9 cellular contexts compared by ENCODE assay signal in the genomic region with DNA sequence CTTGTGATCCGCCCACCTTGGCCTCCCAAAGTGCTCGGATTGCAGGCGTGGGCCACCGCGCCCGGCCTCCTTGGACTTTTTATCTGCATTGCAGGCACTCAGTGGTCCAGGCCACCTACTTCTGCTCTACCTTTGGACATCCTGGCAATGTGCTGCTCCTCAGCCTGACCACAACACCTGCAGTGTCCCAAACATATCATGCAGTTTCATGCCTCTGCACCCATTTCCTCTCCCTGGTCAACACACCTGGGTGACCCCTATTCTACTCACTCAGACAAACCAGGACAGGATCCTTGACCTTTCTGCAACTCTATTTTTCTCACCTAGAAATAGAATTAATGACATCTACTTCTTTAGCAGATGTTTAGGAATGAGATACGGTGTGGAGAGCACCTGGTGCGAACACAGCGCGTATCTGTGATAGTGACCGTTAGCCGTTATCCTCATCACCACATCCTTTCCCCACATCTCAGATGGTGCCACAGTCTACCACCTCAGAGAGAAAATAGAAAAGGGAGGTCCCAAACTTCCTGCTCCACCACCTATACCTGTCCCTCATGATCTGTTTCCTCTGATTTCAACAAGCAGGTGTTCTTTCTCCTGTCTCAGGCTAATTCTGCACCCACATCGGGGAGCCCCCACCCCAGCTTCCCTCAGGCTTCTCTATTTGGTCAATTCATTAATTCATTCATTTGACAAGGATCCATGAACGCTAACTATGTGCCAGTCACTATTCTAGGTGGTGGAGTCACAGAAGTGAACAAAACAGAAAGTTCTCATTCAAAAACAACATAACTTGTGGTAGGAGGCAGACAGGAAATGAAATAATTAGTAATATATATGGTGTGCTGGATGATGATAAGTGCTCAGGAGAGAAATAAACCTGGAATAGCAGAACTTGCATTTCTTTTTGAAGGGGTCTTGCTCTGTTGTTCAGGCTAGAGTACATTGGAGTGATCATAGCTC. TPM values are rescaled to one million over a fixed set of nuclear protein-coding genes. Genes with fewer than 3 reads are reported as not detected.
DNase-seq lines count a peak whose midpoint lies in the region; ATAC-seq lines count a peak whose summit lies in the region.
"Had no signal": no experiment of that assay in that cellular context is flagged by ENCODE, and none has a peak within 500 bp of the region (broad histone marks: within the 10 kb centered on the region; RNA-seq: fewer than 3 reads in every experiment).

No MANE protein-coding gene starts in this region.

- peaks cover 16% of the 10 kb centered on the region for H3F3A ChIP-seq in GM23248 (ENCODE audit: insufficient read depth)

- H3K9me3 ChIP-seq in GM23248 (ENCODE audit: low read depth): no peaks in the 10 kb centered on the region

- no peak for DNase-seq in GM23248
- no peak for DNase-seq in mesendoderm
- no peak for DNase-seq in cardiac septum (ENCODE audit: low spot score)
- no peak for DNase-seq in GM19238 (ENCODE audit: insufficient read length, low spot score)
- DNase-seq: IMR-90 had no signal

- peaks cover 31% of the 10 kb centered on the region for H3K4me1 Mint-ChIP-seq in activated T-helper 17 cell treated with anti-CD3 and anti-CD28 coated beads, Interleukin-2, amount 50 U/mL, for 72 hours

- H2BK15ac ChIP-seq in mesendoderm (replicated peaks; ENCODE audit: low read depth): no peak overlapping the region

- H3K9me2 ChIP-seq in GM23248 (ENCODE audit: insufficient read depth): no peaks in the 10 kb centered on the region

- H3K36me3 ChIP-seq in GM23248 (ENCODE audit: low read depth): no peaks in the 10 kb centered on the region
- H3K36me3 ChIP-seq in mesendoderm (ENCODE audit: control insufficient read depth, insufficient read depth, low read length): no peaks in the 10 kb centered on the region

- intact Hi-C loops in cardiac septum (cut with DNase I): no loop called here

- H2AK5ac ChIP-seq in mesendoderm (ENCODE audit: low read length): no peak overlapping the region

- H3K79me1 ChIP-seq in mesendoderm (ENCODE audit: low read length): no peaks in the 10 kb centered on the region

- H3K4me3 Mint-ChIP-seq in activated T-helper 17 cell treated with anti-CD3 and anti-CD28 coated beads, Interleukin-2, amount 50 U/mL, for 72 hours: peak overlapping the region; percentile 66

- H3K27ac ChIP-seq in GM23248: no peak overlapping the region
- H3K27ac ChIP-seq in mesendoderm (ENCODE audit: low read depth, low read length): no peak overlapping the region

- H3K4me2 ChIP-seq in GM23248 (ENCODE audit: unreplicated experiment) (no peak overlapping the region), mesendoderm (ENCODE audit: low read length) (no peak overlapping the region)

- H2AFZ ChIP-seq in GM23248: no peak overlapping the region

- H3K27me3 ChIP-seq in GM23248 (replicated peaks; ENCODE audit: insufficient read depth) (no peaks in the 10 kb centered on the region), mesendoderm (ENCODE audit: insufficient read depth, low read length, poor library complexity) (no peaks in the 10 kb centered on the region)

- H3K9me3 Mint-ChIP-seq in activated T-helper 17 cell treated with anti-CD3 and anti-CD28 coated beads, Interleukin-2, amount 50 U/mL, for 72 hours: no peaks in the 10 kb centered on the region

- H3K4me1 ChIP-seq in GM23248 (ENCODE audit: insufficient read depth) (peaks cover 9% of the 10 kb centered on the region), mesendoderm (ENCODE audit: control insufficient read depth, low read depth, low read length) (no peaks in the 10 kb centered on the region)

- no peak overlapping the region for H3K56ac ChIP-seq in mesendoderm (ENCODE audit: low read length)

- no peaks in the 10 kb centered on the region for H4K20me1 ChIP-seq in GM23248 (ENCODE audit: insufficient read depth)

- no peak overlapping the region for H3K23ac ChIP-seq in mesendoderm (ENCODE audit: low read length)

- no peak overlapping the region for H4K8ac ChIP-seq in mesendoderm (ENCODE audit: low read depth, low read length)

- peak overlapping the region; percentile 53 for H3K27ac Mint-ChIP-seq in activated T-helper 17 cell treated with anti-CD3 and anti-CD28 coated beads, Interleukin-2, amount 50 U/mL, for 72 hours

- no peak overlapping the region for H4K5ac ChIP-seq in mesendoderm (ENCODE audit: low read length)

- WGBS in GM23248 (ENCODE audit: low coverage in 1 of 2, low lambda C conversion rate in 2 of 2, missing lambda C conversion rate in 2 of 2), 2 experiments: 97 to 98% methylated on average over 13 to 14 of the region's 14 CpGs
- no CpG with 5 or more reads among the region's 14 CpGs for WGBS in mesendoderm (ENCODE audit: extremely low coverage, insufficient coverage, low lambda C conversion rate)

- ATAC-seq in GM19351 (IDR thresholded peaks at IDR 0.05; ENCODE audit: unreplicated experiment) (peak; percentile 53), HG03097 (IDR thresholded peaks at IDR 0.05; ENCODE audit: low FRiP score, unreplicated experiment) (peak; percentile 47)
- peak; percentile 46 for ATAC-seq in activated T-helper 17 cell treated with anti-CD3 and anti-CD28 coated beads, Interleukin-2, amount 50 U/mL, for 72 hours (replicated peaks)

- H3K4ac ChIP-seq in mesendoderm (ENCODE audit: low read depth, low read length): no peak overlapping the region

- no peaks in the 10 kb centered on the region for H3K27me3 Mint-ChIP-seq in activated T-helper 17 cell treated with anti-CD3 and anti-CD28 coated beads, Interleukin-2, amount 50 U/mL, for 72 hours

- H3K18ac ChIP-seq in mesendoderm (ENCODE audit: low read length): no peak overlapping the region

- H3K4me3 ChIP-seq in GM08714 (ENCODE audit: low read length) (peak overlapping the region; percentile 6; the same call in 1 of the 2 replicates), GM23248 (no peak overlapping the region), mesendoderm (ENCODE audit: low read length) (no peak overlapping the region)

- H2BK120ac ChIP-seq in mesendoderm (ENCODE audit: low read depth, low read length): no peak overlapping the region

- no peak overlapping the region for H2BK5ac ChIP-seq in mesendoderm (ENCODE audit: low read length)

- H3K36me3 Mint-ChIP-seq in activated T-helper 17 cell treated with anti-CD3 and anti-CD28 coated beads, Interleukin-2, amount 50 U/mL, for 72 hours (ENCODE audit: low read depth): no peaks in the 10 kb centered on the region

- H3K9ac ChIP-seq in GM23248 (no peak overlapping the region), mesendoderm (ENCODE audit: low read length) (no peak overlapping the region)

- H3K79me2 ChIP-seq in GM23248 (ENCODE audit: insufficient read depth) (no peaks in the 10 kb centered on the region), mesendoderm (ENCODE audit: control insufficient read depth, insufficient read depth, low read length) (no peaks in the 10 kb centered on the region)

- in situ Hi-C loops in GM23248 (cut with MboI): no loop called here

RNA-seq across cellular contexts. Expression of a gene that starts 4.3 kb away (rescaled TPM):
- total RNA-seq in activated T-helper 17 cell treated with anti-CD3 and anti-CD28 coated beads, Interleukin-2, amount 50 U/mL, for 72 hours: 100 to 1,000 TPM in 1 of 2 donors, 10 to 100 TPM in 1; 70.5 to 134 TPM
- total RNA-seq in GM23248 (2014; rRNA removed; shearing (Covaris generic)): 12.9 and 14.5 TPM in 2 replicates
- polyA plus RNA-seq in GM23248 (2016; fragmentation: Nextera tagmentation; extraction: Ambion mirVana): 7.9 and 9.5 TPM in 2 replicates
- polyA plus RNA-seq in mesendoderm (2013, experiment 1 of 2): 0.49 TPM
- polyA plus RNA-seq in mesendoderm (2013, experiment 2 of 2): 0.52 TPM
- 9.2 TPM for total RNA-seq in cardiac septum

RNA-seq across cellular contexts. Expression of a gene that starts 22.2 kb away (rescaled TPM):
- 10 to 100 TPM; 20.7 to 46.3 TPM for total RNA-seq in activated T-helper 17 cell treated with anti-CD3 and anti-CD28 coated beads, Interleukin-2, amount 50 U/mL, for 72 hours
- total RNA-seq in GM23248 (2014; rRNA removed; shearing (Covaris generic)): 4.5 and 9.1 TPM in 2 replicates
- polyA plus RNA-seq in GM23248 (2016; fragmentation: Nextera tagmentation; extraction: Ambion mirVana): 4.0 and 5.2 TPM in 2 replicates
- 7.0 TPM for polyA plus RNA-seq in mesendoderm (2013, experiment 1 of 2)
- polyA plus RNA-seq in mesendoderm (2013, experiment 2 of 2): 6.1 TPM
- 2.8 TPM for total RNA-seq in cardiac septum

RNA-seq across cellular contexts. Expression of a gene that starts 41.3 kb away (rescaled TPM):
- 10 to 100 TPM; 35.1 to 70.0 TPM for total RNA-seq in activated T-helper 17 cell treated with anti-CD3 and anti-CD28 coated beads, Interleukin-2, amount 50 U/mL, for 72 hours
- total RNA-seq in GM23248 (2014; rRNA removed; shearing (Covaris generic)): 7.7 and 8.9 TPM in 2 replicates
- polyA plus RNA-seq in GM23248 (2016; fragmentation: Nextera tagmentation; extraction: Ambion mirVana): 5.5 and 6.7 TPM in 2 replicates
- polyA plus RNA-seq in mesendoderm (2013, experiment 1 of 2): 0.66 TPM
- 0.84 TPM for polyA plus RNA-seq in mesendoderm (2013, experiment 2 of 2)
- total RNA-seq in cardiac septum: 7.4 TPM
